1 cellular context compared by ENCODE assay signal in the genomic region with DNA sequence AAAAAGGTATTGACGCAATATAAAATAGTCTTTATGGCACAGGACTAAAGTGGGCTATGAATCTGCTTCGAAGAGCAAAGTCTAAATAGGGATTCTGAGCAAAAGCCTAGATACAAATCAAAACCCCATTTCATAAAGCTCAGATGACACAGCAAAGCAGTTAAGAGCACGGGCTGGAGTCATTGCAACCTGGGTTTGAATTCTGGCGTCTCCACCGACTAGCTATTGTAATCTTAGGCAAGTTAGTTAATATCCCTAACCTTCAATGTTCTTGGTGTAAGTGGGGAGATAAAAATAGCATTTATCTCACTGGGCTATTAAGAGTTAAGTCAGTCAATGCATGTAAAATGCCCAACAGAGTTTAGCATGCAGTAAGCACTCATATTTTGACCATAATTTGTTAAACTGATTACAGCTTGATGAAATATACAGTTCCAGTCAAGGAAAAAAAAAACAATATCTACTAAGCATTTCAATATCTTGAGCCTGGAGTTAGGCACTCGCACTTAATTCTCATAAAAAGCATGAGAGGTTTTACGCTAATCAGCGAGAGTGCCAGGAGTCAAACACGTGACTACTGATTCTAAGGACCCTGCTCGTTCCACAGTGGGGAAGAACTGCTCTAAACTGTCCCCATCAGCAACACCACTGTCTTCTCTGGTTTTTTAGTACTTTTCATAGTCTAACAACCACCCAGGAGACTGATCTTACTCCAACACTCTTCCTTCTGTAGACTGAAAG.
TF ChIP-seq lines count a peak whose summit lies in the region.

No MANE protein-coding gene starts in this region.

TF ChIP-seq in GM23338, 12 proteins besides CTCF, POLR2A, EP300 and RAD21 (continued from another document):
- TF ChIP-seq REST (IDR thresholded peaks at IDR 0.05; ENCODE audit: unreplicated experiment) = no peak
- TF ChIP-seq, protein P1, sequence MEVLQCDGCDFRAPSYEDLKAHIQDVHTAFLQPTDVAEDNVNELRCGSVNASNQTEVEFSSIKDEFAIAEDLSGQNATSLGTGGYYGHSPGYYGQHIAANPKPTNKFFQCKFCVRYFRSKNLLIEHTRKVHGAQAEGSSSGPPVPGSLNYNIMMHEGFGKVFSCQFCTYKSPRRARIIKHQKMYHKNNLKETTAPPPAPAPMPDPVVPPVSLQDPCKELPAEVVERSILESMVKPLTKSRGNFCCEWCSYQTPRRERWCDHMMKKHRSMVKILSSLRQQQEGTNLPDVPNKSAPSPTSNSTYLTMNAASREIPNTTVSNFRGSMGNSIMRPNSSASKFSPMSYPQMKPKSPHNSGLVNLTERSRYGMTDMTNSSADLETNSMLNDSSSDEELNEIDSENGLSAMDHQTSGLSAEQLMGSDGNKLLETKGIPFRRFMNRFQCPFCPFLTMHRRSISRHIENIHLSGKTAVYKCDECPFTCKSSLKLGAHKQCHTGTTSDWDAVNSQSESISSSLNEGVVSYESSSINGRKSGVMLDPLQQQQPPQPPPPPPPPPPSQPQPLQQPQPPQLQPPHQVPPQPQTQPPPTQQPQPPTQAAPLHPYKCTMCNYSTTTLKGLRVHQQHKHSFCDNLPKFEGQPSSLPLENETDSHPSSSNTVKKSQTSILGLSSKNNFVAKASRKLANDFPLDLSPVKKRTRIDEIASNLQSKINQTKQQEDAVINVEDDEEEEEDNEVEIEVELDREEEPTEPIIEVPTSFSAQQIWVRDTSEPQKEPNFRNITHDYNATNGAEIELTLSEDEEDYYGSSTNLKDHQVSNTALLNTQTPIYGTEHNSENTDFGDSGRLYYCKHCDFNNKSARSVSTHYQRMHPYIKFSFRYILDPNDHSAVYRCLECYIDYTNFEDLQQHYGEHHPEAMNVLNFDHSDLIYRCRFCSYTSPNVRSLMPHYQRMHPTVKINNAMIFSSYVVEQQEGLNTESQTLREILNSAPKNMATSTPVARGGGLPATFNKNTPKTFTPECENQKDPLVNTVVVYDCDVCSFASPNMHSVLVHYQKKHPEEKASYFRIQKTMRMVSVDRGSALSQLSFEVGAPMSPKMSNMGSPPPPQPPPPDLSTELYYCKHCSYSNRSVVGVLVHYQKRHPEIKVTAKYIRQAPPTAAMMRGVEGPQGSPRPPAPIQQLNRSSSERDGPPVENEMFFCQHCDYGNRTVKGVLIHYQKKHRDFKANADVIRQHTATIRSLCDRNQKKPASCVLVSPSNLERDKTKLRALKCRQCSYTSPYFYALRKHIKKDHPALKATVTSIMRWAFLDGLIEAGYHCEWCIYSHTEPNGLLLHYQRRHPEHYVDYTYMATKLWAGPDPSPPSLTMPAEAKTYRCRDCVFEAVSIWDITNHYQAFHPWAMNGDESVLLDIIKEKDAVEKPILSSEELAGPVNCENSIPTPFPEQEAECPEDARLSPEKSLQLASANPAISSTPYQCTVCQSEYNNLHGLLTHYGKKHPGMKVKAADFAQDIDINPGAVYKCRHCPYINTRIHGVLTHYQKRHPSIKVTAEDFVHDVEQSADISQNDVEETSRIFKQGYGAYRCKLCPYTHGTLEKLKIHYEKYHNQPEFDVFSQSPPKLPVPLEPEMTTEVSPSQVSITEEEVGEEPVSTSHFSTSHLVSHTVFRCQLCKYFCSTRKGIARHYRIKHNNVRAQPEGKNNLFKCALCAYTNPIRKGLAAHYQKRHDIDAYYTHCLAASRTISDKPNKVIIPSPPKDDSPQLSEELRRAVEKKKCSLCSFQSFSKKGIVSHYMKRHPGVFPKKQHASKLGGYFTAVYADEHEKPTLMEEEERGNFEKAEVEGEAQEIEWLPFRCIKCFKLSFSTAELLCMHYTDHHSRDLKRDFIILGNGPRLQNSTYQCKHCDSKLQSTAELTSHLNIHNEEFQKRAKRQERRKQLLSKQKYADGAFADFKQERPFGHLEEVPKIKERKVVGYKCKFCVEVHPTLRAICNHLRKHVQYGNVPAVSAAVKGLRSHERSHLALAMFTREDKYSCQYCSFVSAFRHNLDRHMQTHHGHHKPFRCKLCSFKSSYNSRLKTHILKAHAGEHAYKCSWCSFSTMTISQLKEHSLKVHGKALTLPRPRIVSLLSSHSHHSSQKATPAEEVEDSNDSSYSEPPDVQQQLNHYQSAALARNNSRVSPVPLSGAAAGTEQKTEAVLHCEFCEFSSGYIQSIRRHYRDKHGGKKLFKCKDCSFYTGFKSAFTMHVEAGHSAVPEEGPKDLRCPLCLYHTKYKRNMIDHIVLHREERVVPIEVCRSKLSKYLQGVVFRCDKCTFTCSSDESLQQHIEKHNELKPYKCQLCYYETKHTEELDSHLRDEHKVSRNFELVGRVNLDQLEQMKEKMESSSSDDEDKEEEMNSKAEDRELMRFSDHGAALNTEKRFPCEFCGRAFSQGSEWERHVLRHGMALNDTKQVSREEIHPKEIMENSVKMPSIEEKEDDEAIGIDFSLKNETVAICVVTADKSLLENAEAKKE (CRISPR knock-in tag; IDR thresholded peaks at IDR 0.05) = no peak
- TF ChIP-seq POLR2AphosphoS5 (IDR thresholded peaks at IDR 0.05; ENCODE audit: low read depth) = no peak
TF ChIP-seq in GM23338: peak in this region for 0.
